ENCODE assay signal across 8 cellular contexts in genomic region chr9:17185630-17186029, GRCh38. TPM values are rescaled to one million over a fixed set of nuclear protein-coding genes. Genes with fewer than 3 reads are reported as not detected.
"Had no signal": no experiment of that assay in that cellular context is flagged by ENCODE, and none has a peak within 500 bp of the region (broad histone marks: within the 10 kb centered on the region; RNA-seq: fewer than 3 reads in every experiment).

No MANE protein-coding gene starts in this region.

- H3K9ac ChIP-seq: GM23248 had no signal

- H2AFZ ChIP-seq: GM23248 had no signal

- H3K27ac ChIP-seq: GM23248 had no signal

- H3K9me3 ChIP-seq: HAP-1 had no signal

- H3K36me3 ChIP-seq: HAP-1 had no signal

- DNase-seq: GM23248, GOT3, H7, IMR-90, KG1 had no signal

- ATAC-seq: HCT116, K562 had no signal

- H3K4me3 ChIP-seq: GM23248, HAP-1, K562 had no signal

RNA-seq across cellular contexts. Expression of gene CNTLN, which starts 50.8 kb away (rescaled TPM):
- total RNA-seq: K562 had no signal
